8 cellular contexts compared by ENCODE assay signal in genomic region chr17:57849163-57849873, GRCh38. TPM values are rescaled to one million over a fixed set of nuclear protein-coding genes. Genes with fewer than 3 reads are reported as not detected.
DNase-seq lines count a peak whose midpoint lies in the region; ATAC-seq and TF ChIP-seq lines count a peak whose summit lies in the region.

No MANE protein-coding gene starts in this region.

- no peaks in the 10 kb centered on the region for H3K27me3 ChIP-seq in CD4-positive, alpha-beta memory T cell (ENCODE audit: insufficient read depth, low read length)
- H3K27me3 ChIP-seq in brain microvascular endothelial cell (replicated peaks) (no peaks in the 10 kb centered on the region), mucosa of rectum (ENCODE audit: control insufficient read depth in 2 of 2, insufficient read depth in 2 of 2, low read length in 2 of 2) (no peaks in the 10 kb centered on the region)

- H3K9ac ChIP-seq in mucosa of rectum (ENCODE audit: low read depth in 1 of 2, low read length in 2 of 2) = peak overlapping the region; percentile 75 to 84

- H3K4me1 Mint-ChIP-seq in CD4-positive, alpha-beta memory T cell = peaks cover 27 to 57% (median 35%) of the 10 kb centered on the region in 4 donors

- H3K4me3 Mint-ChIP-seq in CD4-positive, alpha-beta memory T cell = peak overlapping the region; percentile 96 to 99 (median 98)

- H3K4me3 ChIP-seq in CD4-positive, alpha-beta memory T cell (ENCODE audit: low read length in 2 of 2) = peak overlapping the region; percentile 75 to 87
- H3K4me3 ChIP-seq in brain microvascular endothelial cell (ENCODE audit: low read depth, low read length) = peak overlapping the region; percentile 99
- H3K4me3 ChIP-seq in mucosa of rectum (ENCODE audit: low read length in 2 of 2) = peak overlapping the region; percentile 90 to 97

- peaks cover 5% of the 10 kb centered on the region for H3K36me3 ChIP-seq in CD4-positive, alpha-beta memory T cell (ENCODE audit: insufficient read depth, low read length)
- H3K36me3 ChIP-seq in brain microvascular endothelial cell (replicated peaks) (peaks cover 3% of the 10 kb centered on the region), mucosa of rectum (ENCODE audit: control insufficient read depth in 2 of 2, insufficient read depth in 2 of 2, low read length in 2 of 2) (peaks cover 0 to 6% of the 10 kb centered on the region in 2 donors)

- POLR2A ChIA-PET in CD4-positive, alpha-beta memory T cell (lab: Charles Lee; ENCODE audit: partially characterized antibody) = interaction anchor here (0.8 to 3.5 kb wide), 28 partner anchors 10 to 1371 kb away, joined by 3 to 64 read pairs (median 4); partner anchors contain the start of genes AKAP1, DYNLL2, GDPD1 and MKS1

- H3K4me1 ChIP-seq in CD4-positive, alpha-beta memory T cell (ENCODE audit: insufficient read depth, low read length) = peaks cover 32% of the 10 kb centered on the region
- peaks cover 23 to 29% of the 10 kb centered on the region in 2 donors for H3K4me1 ChIP-seq in mucosa of rectum (ENCODE audit: control insufficient read depth in 2 of 2, insufficient read depth in 2 of 2, low read length in 2 of 2)

- TF ChIP-seq CTCF in brain microvascular endothelial cell (IDR thresholded peaks at IDR 0.05; ENCODE audit: low read depth, low read length, missing control alignments) = no peak

- H3K36me3 Mint-ChIP-seq in CD4-positive, alpha-beta memory T cell = peaks cover 5 to 24% of the 10 kb centered on the region in 2 donors

- intact Hi-C loops in CD4-positive, alpha-beta memory T cell (cut with micrococcal nuclease) = no loop called here

- ATAC-seq in HG03521 (IDR thresholded peaks at IDR 0.05; ENCODE audit: unreplicated experiment) (peak; percentile 2), HG03432 (IDR thresholded peaks at IDR 0.05; ENCODE audit: unreplicated experiment) (no peak)

- no peaks in the 10 kb centered on the region for H3K9me3 Mint-ChIP-seq in CD4-positive, alpha-beta memory T cell

- H3K27ac ChIP-seq in CD4-positive, alpha-beta memory T cell (ENCODE audit: low read depth, low read length) = peak overlapping the region; percentile 92
- H3K27ac ChIP-seq in brain microvascular endothelial cell (peak overlapping the region; percentile 72), mucosa of rectum (ENCODE audit: low read depth in 2 of 2, low read length in 2 of 2) (peak overlapping the region; percentile 30 to 92)

- peak in 1 of 5 donors; percentile 43 for DNase-seq in CD4-positive, alpha-beta memory T cell
- DNase-seq in brain microvascular endothelial cell = no peak
- no peak for DNase-seq in stimulated activated naive CD4-positive, alpha-beta T cell (lab: John Stamatoyannopoulos, UW)
- DNase-seq in pons (ENCODE audit: low spot score) = no peak
- no peak for DNase-seq in D341Med (ENCODE audit: low spot score)

- no peaks in the 10 kb centered on the region for H3K9me3 ChIP-seq in CD4-positive, alpha-beta memory T cell (ENCODE audit: control insufficient read depth in 1 of 2, low read length in 2 of 2)
- no peaks in the 10 kb centered on the region for H3K9me3 ChIP-seq in mucosa of rectum (ENCODE audit: control insufficient read depth in 2 of 2, low read length in 2 of 2)

- H3K27ac Mint-ChIP-seq in CD4-positive, alpha-beta memory T cell = peak overlapping the region; percentile 98 to 100 (median 99)

- in situ Hi-C loops in brain microvascular endothelial cell (cut with HindIII; ENCODE audit: low pct_ligation_motif_present, low sequenced_read_pairs) = no loop called here

- H3K27me3 Mint-ChIP-seq in CD4-positive, alpha-beta memory T cell = no peaks in the 10 kb centered on the region

- CTCF ChIA-PET in CD4-positive, alpha-beta memory T cell (lab: Charles Lee; ENCODE audit: partially characterized antibody) = interaction anchor here (1.1 to 5.4 kb wide), 6 partner anchors 8 to 158 kb away, joined by 3 to 31 read pairs (median 6); partner anchors contain the start of gene SRSF1

RNA-seq across cellular contexts. Expression of gene MRPS23, which starts 0.5 kb away (rescaled TPM):
- 10 to 100 TPM; 28.7 to 29.5 TPM for total RNA-seq in CD4-positive, alpha-beta memory T cell
- 10 to 100 TPM; 35.7 to 41.7 TPM for polyA plus RNA-seq in CD4-positive, alpha-beta memory T cell
